8 cellular contexts compared by ENCODE assay signal in the genomic region with DNA sequence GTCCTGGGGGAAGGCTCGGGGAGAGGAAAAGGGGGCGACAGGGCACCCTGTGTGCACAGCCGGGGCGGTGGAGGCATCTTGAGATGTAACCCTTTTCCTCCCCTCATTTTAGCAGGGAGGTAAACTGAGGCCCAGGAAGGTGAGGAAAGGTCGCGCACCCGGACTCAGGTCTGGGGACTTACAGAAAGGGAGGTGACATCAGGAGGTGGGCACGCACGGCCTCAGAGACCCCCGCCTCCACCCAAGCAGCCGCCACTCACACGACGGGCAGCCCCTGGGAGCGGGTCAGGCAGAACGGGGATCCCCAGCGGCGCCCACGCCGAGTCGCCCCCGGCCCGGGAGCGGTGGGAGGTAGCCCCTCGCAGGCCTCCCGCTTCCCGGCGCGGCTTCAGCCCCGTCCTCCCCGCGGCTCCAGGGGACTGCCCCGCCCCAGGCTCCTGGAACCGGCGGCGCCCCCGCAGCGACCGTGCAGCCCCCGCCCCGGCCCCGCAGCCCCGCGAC. TPM values are rescaled to one million over a fixed set of nuclear protein-coding genes. Genes with fewer than 3 reads are reported as not detected.
DNase-seq lines count a peak whose midpoint lies in the region; ATAC-seq lines count a peak whose summit lies in the region.

No MANE protein-coding gene starts in this region.

- peaks cover 0 to 12% (median 7%) of the 10 kb centered on the region in 5 donors for H3K36me3 ChIP-seq in subcutaneous abdominal adipose tissue (ENCODE audit: control insufficient read depth in 5 of 5, insufficient read depth in 5 of 5, low read length in 5 of 5)

- DNase-seq in activated T-helper 2 cell treated with anti-CD3 and anti-CD28 coated beads, Interferon-gamma antibody, Interleukin-2, Interleukin-4, amounts not matched to agents 10 μg/mL and 5 μg/mL and 100 μg/mL, durations not matched to agents 14 hours and 24 hours and 36 hours (ENCODE audit: low spot score), result no peak
- no peak for DNase-seq in immature natural killer cell
- DNase-seq in globus pallidus (ENCODE audit: low spot score), result no peak
- DNase-seq in HUDEP-2 (lab: John Stamatoyannopoulos, UW; ENCODE audit: unreplicated experiment in 76 of 76), result no peak
- DNase-seq in SHP77 (lab: John Stamatoyannopoulos, UW), result no peak

- peak overlapping the region; percentile 52 for H3K27ac Mint-ChIP-seq in activated T-helper 2 cell treated with anti-CD3 and anti-CD28 coated beads, Interferon-gamma antibody, Interleukin-2, Interleukin-4, amounts not matched to agents 10 μg/mL and 5 μg/mL and 100 μg/mL, durations not matched to agents 14 hours and 24 hours and 36 hours
- H3K27ac Mint-ChIP-seq in immature natural killer cell, result peak overlapping the region; percentile 12 to 93 (median 84)

- peaks cover 8% of the 10 kb centered on the region for H3K4me1 Mint-ChIP-seq in activated T-helper 2 cell treated with anti-CD3 and anti-CD28 coated beads, Interferon-gamma antibody, Interleukin-2, Interleukin-4, amounts not matched to agents 10 μg/mL and 5 μg/mL and 100 μg/mL, durations not matched to agents 14 hours and 24 hours and 36 hours (ENCODE audit: low read depth)
- H3K4me1 Mint-ChIP-seq in immature natural killer cell, result peaks cover 23 to 35% of the 10 kb centered on the region in 2 donors

- no peaks in the 10 kb centered on the region for H3K36me3 Mint-ChIP-seq in activated T-helper 2 cell treated with anti-CD3 and anti-CD28 coated beads, Interferon-gamma antibody, Interleukin-2, Interleukin-4, amounts not matched to agents 10 μg/mL and 5 μg/mL and 100 μg/mL, durations not matched to agents 14 hours and 24 hours and 36 hours (ENCODE audit: low read depth)
- H3K36me3 Mint-ChIP-seq in immature natural killer cell, result no peaks in the 10 kb centered on the region

- peak overlapping the region; percentile 82 for H3K27ac ChIP-seq in subcutaneous abdominal adipose tissue (ENCODE audit: low read depth, low read length)

- no peaks in the 10 kb centered on the region for H3K9me3 ChIP-seq in subcutaneous abdominal adipose tissue (ENCODE audit: control insufficient read depth in 5 of 5, low read length in 5 of 5)

- H3K4me3 ChIP-seq in subcutaneous abdominal adipose tissue (ENCODE audit: low read depth in 1 of 5, low read length in 5 of 5), result peak overlapping the region; percentile 79 to 92 (median 87)

- peak overlapping the region; percentile 16 to 93 (median 90) for H3K9ac ChIP-seq in subcutaneous abdominal adipose tissue (ENCODE audit: low read length in 5 of 5)

- ATAC-seq in GM18868 (IDR thresholded peaks at IDR 0.05; ENCODE audit: unreplicated experiment) (peak; percentile 14), HG03025 (IDR thresholded peaks at IDR 0.05; ENCODE audit: low FRiP score, unreplicated experiment) (peak; percentile 17)

- peaks cover 3 to 30% (median 28%) of the 10 kb centered on the region in 5 donors for H3K4me1 ChIP-seq in subcutaneous abdominal adipose tissue (ENCODE audit: control insufficient read depth in 5 of 5, insufficient read depth in 5 of 5, low read length in 5 of 5)

- H3K4me3 Mint-ChIP-seq in activated T-helper 2 cell treated with anti-CD3 and anti-CD28 coated beads, Interferon-gamma antibody, Interleukin-2, Interleukin-4, amounts not matched to agents 10 μg/mL and 5 μg/mL and 100 μg/mL, durations not matched to agents 14 hours and 24 hours and 36 hours (ENCODE audit: low read depth), result peak overlapping the region; percentile 88
- peak overlapping the region; percentile 88 to 93 (median 91) for H3K4me3 Mint-ChIP-seq in immature natural killer cell

- intact Hi-C loops in activated T-helper 2 cell treated with anti-CD3 and anti-CD28 coated beads, Interferon-gamma antibody, Interleukin-2, Interleukin-4, amounts not matched to agents 10 μg/mL and 5 μg/mL and 100 μg/mL, durations not matched to agents 14 hours and 24 hours and 36 hours (cut with micrococcal nuclease), result loop anchor here (2.0 kb wide), 1 partner anchor 29 kb away; no protein-coding TSS in a partner anchor

- H3K27me3 ChIP-seq in subcutaneous abdominal adipose tissue (ENCODE audit: control insufficient read depth in 5 of 5, insufficient read depth in 4 of 5, low read length in 5 of 5), result no peaks in the 10 kb centered on the region

- no peaks in the 10 kb centered on the region for H3K27me3 Mint-ChIP-seq in activated T-helper 2 cell treated with anti-CD3 and anti-CD28 coated beads, Interferon-gamma antibody, Interleukin-2, Interleukin-4, amounts not matched to agents 10 μg/mL and 5 μg/mL and 100 μg/mL, durations not matched to agents 14 hours and 24 hours and 36 hours (ENCODE audit: low read depth)
- H3K27me3 Mint-ChIP-seq in immature natural killer cell (ENCODE audit: low read depth in 3 of 3), result peaks cover 0 to 7% (median 4%) of the 10 kb centered on the region in 3 donors

- no peaks in the 10 kb centered on the region for H3K9me3 Mint-ChIP-seq in activated T-helper 2 cell treated with anti-CD3 and anti-CD28 coated beads, Interferon-gamma antibody, Interleukin-2, Interleukin-4, amounts not matched to agents 10 μg/mL and 5 μg/mL and 100 μg/mL, durations not matched to agents 14 hours and 24 hours and 36 hours
- no peaks in the 10 kb centered on the region for H3K9me3 Mint-ChIP-seq in immature natural killer cell

RNA-seq across cellular contexts. Expression of a gene that starts 0.5 kb away (rescaled TPM):
- total RNA-seq in activated T-helper 2 cell treated with anti-CD3 and anti-CD28 coated beads, Interferon-gamma antibody, Interleukin-2, Interleukin-4, amounts not matched to agents 10 μg/mL and 5 μg/mL and 100 μg/mL, durations not matched to agents 14 hours and 24 hours and 36 hours, result 22.5 and 23.6 TPM in 2 replicates
- 10 to 100 TPM in 1 of 3 donors, 1 to 10 TPM in 1, not detected in 1; 4.3 to 25.7 TPM for polyA plus RNA-seq in immature natural killer cell

RNA-seq across cellular contexts. Expression of a gene that starts 8.4 kb away (rescaled TPM):
- 0.41 and 0.48 TPM in 2 replicates for total RNA-seq in activated T-helper 2 cell treated with anti-CD3 and anti-CD28 coated beads, Interferon-gamma antibody, Interleukin-2, Interleukin-4, amounts not matched to agents 10 μg/mL and 5 μg/mL and 100 μg/mL, durations not matched to agents 14 hours and 24 hours and 36 hours
- under 1 TPM in 1 of 3 donors, not detected in 2; 0.34 TPM for polyA plus RNA-seq in immature natural killer cell
